In the genomic region with DNA sequence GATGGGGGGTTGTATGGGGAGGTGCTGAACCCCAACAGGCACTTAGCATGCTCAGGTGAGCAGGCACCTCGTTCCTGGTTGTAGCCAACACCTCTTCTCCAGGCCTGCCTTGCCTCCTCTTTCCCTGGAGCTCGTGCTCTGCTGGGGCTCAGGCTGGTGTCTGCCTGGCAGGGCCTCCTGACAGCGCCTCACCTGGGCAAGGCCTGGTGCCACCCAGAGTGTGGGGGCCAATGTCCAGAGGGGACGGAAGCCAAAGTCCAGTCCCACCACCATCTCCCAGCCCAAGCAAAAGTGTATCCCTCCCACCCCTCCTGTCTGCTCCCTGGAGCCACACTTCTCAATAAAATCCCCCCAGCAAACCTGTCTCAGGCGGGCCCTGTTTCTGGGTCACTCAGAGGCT, we compare ENCODE assay signal across 26 cellular contexts.
"Had no signal": no experiment of that assay in that cellular context is flagged by ENCODE, and none has a peak within 500 bp of the region (broad histone marks: within the 10 kb centered on the region; RNA-seq: fewer than 3 reads in every experiment).

No MANE protein-coding gene starts in this region.

- H3K36me3 ChIP-seq: lower lobe of right lung, right atrium auricular region, right lobe of liver, suprapubic skin, thoracic aorta, tibial artery, uterus had no signal

- H3K4me1 ChIP-seq: lower lobe of right lung, parathyroid adenoma, right atrium auricular region, right lobe of liver, suprapubic skin, tibial artery, uterus had no signal

- ATAC-seq: left cardiac atrium; left lobe of liver; left ventricle myocardium superior; lower lobe of right lung; naive thymus-derived CD8-positive, alpha-beta T cell; right lobe of liver; stimulated activated effector memory CD8-positive, alpha-beta T cell treated with anti-CD3 and anti-CD28 coated beads, Interleukin-12 subunit alpha, Interleukin-12 subunit beta, amount 100 ng/mL, for 72 hours had no signal

- DNase-seq: hippocampal formation; kidney glomerular epithelial cell; left cardiac atrium; left ventricle myocardium superior; lower lobe of right lung; mammary epithelial cell; mesenchymal stem cell; nucleus accumbens; right lobe of liver; stimulated activated CD4-positive, alpha-beta T cell treated with anti-CD3 and anti-CD28 coated beads, Interleukin-4, amount 100 ng/mL, for 24 hours; stimulated activated naive CD4-positive, alpha-beta T cell; trophoblast cell; uterus had no signal

- H3K4me1 Mint-ChIP-seq: nephron, neural crest cell had no signal

- H3K9me3 Mint-ChIP-seq: stimulated activated effector memory CD8-positive, alpha-beta T cell treated with anti-CD3 and anti-CD28 coated beads, Interleukin-12 subunit alpha, Interleukin-12 subunit beta, amount 100 ng/mL, for 72 hours; stimulated activated naive CD8-positive, alpha-beta T cell treated with anti-CD3 and anti-CD28 coated beads, Interleukin-15, Interleukin-2, amounts not matched to agents 100 ng/mL and 50 ng/mL, for 24 hours had no signal

- H3K27ac Mint-ChIP-seq: nephron; progenitor cell of endocrine pancreas; stimulated activated naive CD8-positive, alpha-beta T cell treated with anti-CD3 and anti-CD28 coated beads, Interleukin-15, Interleukin-2, amounts not matched to agents 100 ng/mL and 50 ng/mL, for 24 hours had no signal

- H3K4me3 Mint-ChIP-seq: naive thymus-derived CD8-positive, alpha-beta T cell; nephron; neural crest cell; stimulated activated effector memory CD8-positive, alpha-beta T cell treated with anti-CD3 and anti-CD28 coated beads, Interleukin-12 subunit alpha, Interleukin-12 subunit beta, amount 100 ng/mL, for 72 hours; stimulated activated naive CD8-positive, alpha-beta T cell treated with anti-CD3 and anti-CD28 coated beads, Interleukin-15, Interleukin-2, amounts not matched to agents 100 ng/mL and 50 ng/mL, for 24 hours had no signal

- H3K27me3 Mint-ChIP-seq: stimulated activated naive CD8-positive, alpha-beta T cell treated with anti-CD3 and anti-CD28 coated beads, Interleukin-15, Interleukin-2, amounts not matched to agents 100 ng/mL and 50 ng/mL, for 24 hours had no signal

- H3K79me2 ChIP-seq: parathyroid adenoma had no signal

- H2AFZ ChIP-seq: parathyroid adenoma had no signal

- H3K4me3 ChIP-seq: lower lobe of right lung, right atrium auricular region, right lobe of liver, skin epidermis, suprapubic skin, thoracic aorta, tibial artery, uterus had no signal

- H3K27me3 ChIP-seq: right atrium auricular region, right lobe of liver, uterus had no signal

- H3K9me3 ChIP-seq: lower lobe of right lung, right lobe of liver had no signal

- H3K27ac ChIP-seq: lower lobe of right lung, parathyroid adenoma, right atrium auricular region, right lobe of liver, skin epidermis, suprapubic skin, thoracic aorta, tibial artery, uterus had no signal
